In genomic region chr17:63537991-63538692, GRCh38 we compare ENCODE assay signal across 10 cellular contexts. TPM values are rescaled to one million over a fixed set of nuclear protein-coding genes. Genes with fewer than 3 reads are reported as not detected.
DNase-seq lines count a peak whose midpoint lies in the region; ATAC-seq, FAIRE-seq and TF ChIP-seq lines count a peak whose summit lies in the region.
"Had no signal": no experiment of that assay in that cellular context is flagged by ENCODE, and none has a peak within 500 bp of the region (broad histone marks: within the 10 kb centered on the region; RNA-seq: fewer than 3 reads in every experiment).

No MANE protein-coding gene starts in this region.

- BruUV-seq in HepG2 (replicated peaks; lab: Mats Ljungman, UMichigan): no TSS peak

- FAIRE-seq in HepG2 (lab: Jason Lieb, UNC): no peak

- H4K20me1 ChIP-seq in HepG2 (ENCODE audit: insufficient read depth, low read length): no peaks in the 10 kb centered on the region

- peaks cover 2% of the 10 kb centered on the region for H3K4me1 Mint-ChIP-seq in activated naive CD4-positive, alpha-beta T cell treated with anti-CD3 and anti-CD28 coated beads for 36 hours (ENCODE audit: low read depth)

- TF ChIP-seq RAD21 in HepG2 (CRISPR knock-in tag; IDR thresholded peaks at IDR 0.05): no peak

- POLR2A ChIA-PET in HepG2 (lab: Yijun Ruan, JAX): no interaction called here

- WGBS in HepG2 (ENCODE audit: low lambda C conversion rate): 36% methylated on average over 36 of the region's 62 CpGs
- WGBS in urinary bladder: 4% methylated on average over 62 of the region's 62 CpGs

- ATAC-seq in HepG2: peak; percentile 43
- ATAC-seq in GM19463 (IDR thresholded peaks at IDR 0.05; ENCODE audit: unreplicated experiment): no peak
- no peak for ATAC-seq in GM18517 (IDR thresholded peaks at IDR 0.05; ENCODE audit: unreplicated experiment)

- CTCF ChIA-PET in activated naive CD4-positive, alpha-beta T cell treated with anti-CD3 and anti-CD28 coated beads for 36 hours (lab: Charles Lee): interaction anchor here (0.5 kb wide), 1 partner anchor 83 kb away, joined by 5 read pairs; no protein-coding TSS in a partner anchor
- CTCF ChIA-PET in HepG2 (lab: Yijun Ruan, JAX; ENCODE audit: low intra/inter-chr PET ratio, low total read pairs): no interaction called here

- peak overlapping the region; percentile 26; the same call in 1 of the 2 replicates for H3K4me2 ChIP-seq in HepG2 (ENCODE audit: low read depth, low read length)

- H3K9ac ChIP-seq in HepG2 (ENCODE audit: insufficient read depth, low read depth, low read length): no peak overlapping the region

- H3K36me3 ChIP-seq in HepG2 (replicated peaks in 1 of 2; ENCODE audit: control insufficient read depth in 1 of 2, insufficient read depth in 2 of 2, low read length in 2 of 2) (no peaks in the 10 kb centered on the region), urinary bladder (ENCODE audit: insufficient read depth) (no peaks in the 10 kb centered on the region)

- no peaks in the 10 kb centered on the region for H3K9me3 Mint-ChIP-seq in activated naive CD4-positive, alpha-beta T cell treated with anti-CD3 and anti-CD28 coated beads for 36 hours

- no peak for TF ChIP-seq POLR2A in HepG2 (IDR thresholded peaks at IDR 0.05; ENCODE audit: insufficient read depth in 1 of 2, low read depth in 2 of 2, low read length in 2 of 2)

- TF ChIP-seq EP300 in HepG2 (IDR thresholded peaks at IDR 0.05; ENCODE audit: low read depth in 2 of 2, low read length in 2 of 2): no peak
- no peak for TF ChIP-seq EP300 in HepG2 (CRISPR knock-in tag; IDR thresholded peaks at IDR 0.05; ENCODE audit: borderline replicate concordance)

- in situ Hi-C loops in HepG2 (cut with HindIII; ENCODE audit: extremely low pct_ligation_motif_present, low pct_unique_long_range_greater_than_20kb): no loop called here

- peak overlapping the region; percentile 38 for H3K4me3 Mint-ChIP-seq in activated naive CD4-positive, alpha-beta T cell treated with anti-CD3 and anti-CD28 coated beads for 36 hours

- H3K27ac ChIP-seq in HepG2 (ENCODE audit: extremely low read length, insufficient read depth, low read length) (no peak overlapping the region), urinary bladder (ENCODE audit: low read depth) (no peak overlapping the region)

- intact Hi-C loops in activated naive CD4-positive, alpha-beta T cell treated with anti-CD3 and anti-CD28 coated beads for 36 hours (cut with micrococcal nuclease): no loop called here
- intact Hi-C loops in HepG2 (cut with micrococcal nuclease; ENCODE audit: unreplicated experiment): no loop called here

- H3K9me3 ChIP-seq in HepG2 (ENCODE audit: low read length): no peaks in the 10 kb centered on the region

- TF ChIP-seq CTCF in HepG2 (CRISPR knock-in tag; IDR thresholded peaks at IDR 0.05): no peak

- H3K36me3 Mint-ChIP-seq in activated naive CD4-positive, alpha-beta T cell treated with anti-CD3 and anti-CD28 coated beads for 36 hours (ENCODE audit: low read depth): no peaks in the 10 kb centered on the region

- no peaks in the 10 kb centered on the region for H3K79me2 ChIP-seq in HepG2 (ENCODE audit: insufficient read depth, low read length)

- no peak overlapping the region for H2AFZ ChIP-seq in HepG2 (ENCODE audit: low read length)

- H3K4me1 ChIP-seq in HepG2 (ENCODE audit: insufficient read depth, low read length): peaks cover 32% of the 10 kb centered on the region
- H3K4me1 ChIP-seq in urinary bladder (ENCODE audit: insufficient read depth): no peaks in the 10 kb centered on the region

- peak; percentile 19 for DNase-seq in stimulated activated CD4-positive, alpha-beta T cell treated with anti-CD3 and anti-CD28 coated beads, Interleukin-1b, Interleukin-23, amount 100 ng/mL, for 48 hours
- DNase-seq in stimulated activated CD4-positive, alpha-beta T cell treated with anti-CD3 and anti-CD28 coated beads, Interleukin-12 subunit alpha, Interleukin-12 subunit beta, amount 100 ng/mL, for 4 hours: no peak
- DNase-seq in activated naive CD4-positive, alpha-beta T cell treated with anti-CD3 and anti-CD28 coated beads for 36 hours: peak; percentile 13
- DNase-seq in HepG2 (ENCODE audit: low spot score): no peak
- DNase-seq in cerebellar nuclear complex (lab: John Stamatoyannopoulos, UW): no peak

- H3K27me3 ChIP-seq in HepG2 (ENCODE audit: control insufficient read depth in 1 of 2, insufficient read depth in 2 of 2, low read length in 2 of 2): peaks cover 21 to 70% of the 10 kb centered on the region in 2 experiments

- H3K27ac Mint-ChIP-seq in activated naive CD4-positive, alpha-beta T cell treated with anti-CD3 and anti-CD28 coated beads for 36 hours: no peak overlapping the region

- H3K4me3 ChIP-seq in HepG2 (replicated peaks in 1 of 3; ENCODE audit: insufficient read depth in 1 of 3, low read depth in 2 of 3, low read length in 3 of 3): peak overlapping the region in 1 of 3 experiments; percentile 29; a peak in 1 of 6 replicates
- peak overlapping the region; percentile 4 for H3K4me3 ChIP-seq in urinary bladder (ENCODE audit: low read depth, low read length)

- H3K27me3 Mint-ChIP-seq in activated naive CD4-positive, alpha-beta T cell treated with anti-CD3 and anti-CD28 coated beads for 36 hours (ENCODE audit: low read depth): peaks cover 27% of the 10 kb centered on the region

TF ChIP-seq in HepG2, 621 proteins besides CTCF, POLR2A, EP300 and RAD21 (continues in another document):
- peak; percentile 7; the same call in 1 of the 2 replicates for TF ChIP-seq GABPB1 (CRISPR knock-in tag; IDR thresholded peaks at IDR 0.05)
- TF ChIP-seq ARNT2 (CRISPR knock-in tag; IDR thresholded peaks at IDR 0.05; ENCODE audit: low read depth): 0 out of 2 replicates have a peak, but pooled peaks have one; percentile 47
- no peak for TF ChIP-seq ZNF24 (IDR thresholded peaks at IDR 0.05)
- no peak for TF ChIP-seq RARG (CRISPR knock-in tag; IDR thresholded peaks at IDR 0.05; ENCODE audit: low read depth)
- TF ChIP-seq BRCA1 (CRISPR knock-in tag; IDR thresholded peaks at IDR 0.05): no peak

RNA-seq across cellular contexts. Expression of gene DCAF7, which starts 12.1 kb away (rescaled TPM):
- total RNA-seq in activated naive CD4-positive, alpha-beta T cell treated with anti-CD3 and anti-CD28 coated beads for 36 hours: 100 to 1,000 TPM; 102 to 103 TPM
- total RNA-seq in HepG2 (2016; rRNA removed; fragmentation: Illumina TruSeq; extraction: Trizol): 55.2 and 77.5 TPM in 2 replicates
- total RNA-seq in HepG2 (2016; cell fraction: cytosol; rRNA removed; fragmentation: Illumina TruSeq; extraction: Trizol; ENCODE audit: low read depth): 10.3 and 11.9 TPM in 2 replicates
- 58.9 and 68.6 TPM in 2 replicates for total RNA-seq in HepG2 (2016; cell fraction: insoluble cytoplasmic fraction; rRNA removed; fragmentation: Illumina TruSeq; extraction: Trizol)
- total RNA-seq in HepG2 (2016; cell fraction: membrane; rRNA removed; fragmentation: Illumina TruSeq; extraction: Trizol): 23.2 and 25.5 TPM in 2 replicates
- total RNA-seq in HepG2 (2016; cell fraction: nucleus; rRNA removed; fragmentation: Illumina TruSeq; extraction: Trizol): 33.1 and 38.3 TPM in 2 replicates
- polyA plus RNA-seq in HepG2 (2011; rRNA removed): 73.4 and 77.0 TPM in 2 replicates
- 62.7 and 66.5 TPM in 2 replicates for polyA plus RNA-seq in HepG2 (2011; cell fraction: cytosol; rRNA removed)
- polyA plus RNA-seq in HepG2 (2011; cell fraction: nucleus; rRNA removed): 61.2 and 63.3 TPM in 2 replicates
- 84.0 and 84.1 TPM in 2 replicates for polyA plus RNA-seq in HepG2 (2012)
- 12.2 and 14.0 TPM in 2 replicates for polyA plus RNA-seq in HepG2 (2016; cell fraction: cytosol; fragmentation: Illumina TruSeq; extraction: Trizol; ENCODE audit: low read depth)
- polyA plus RNA-seq in HepG2 (2016; cell fraction: insoluble cytoplasmic fraction; fragmentation: Illumina TruSeq; extraction: Trizol; ENCODE audit: low read depth): 61.4 and 80.4 TPM in 2 replicates
- 15.8 and 16.0 TPM in 2 replicates for polyA plus RNA-seq in HepG2 (2016; cell fraction: membrane; fragmentation: Illumina TruSeq; extraction: Trizol; ENCODE audit: low read depth)
- polyA plus RNA-seq in HepG2 (2016; cell fraction: nucleus; fragmentation: Illumina TruSeq; extraction: Trizol; ENCODE audit: insufficient read depth, low read depth): 37.9 and 40.9 TPM in 2 replicates
- 107 and 220 TPM in 2 replicates for polyA minus RNA-seq in HepG2 (2011; rRNA and poly(A)+ RNA removed; ENCODE audit: low replicate concordance)
- 41.2 and 49.1 TPM in 2 replicates for polyA minus RNA-seq in HepG2 (2011; cell fraction: cytosol; rRNA and poly(A)+ RNA removed)
- polyA minus RNA-seq in HepG2 (2011; cell fraction: nucleus; rRNA and poly(A)+ RNA removed): 35.0 and 40.7 TPM in 2 replicates
- 20.9 TPM for total RNA-seq in urinary bladder
- 32.9 TPM for polyA plus RNA-seq in urinary bladder

RNA-seq across cellular contexts. Expression of gene KCNH6, which starts 15.0 kb away (rescaled TPM):
- not detected for total RNA-seq in activated naive CD4-positive, alpha-beta T cell treated with anti-CD3 and anti-CD28 coated beads for 36 hours
- total RNA-seq in HepG2 (2016; rRNA removed; fragmentation: Illumina TruSeq; extraction: Trizol) (0.08 and 0.18 TPM in 2 replicates), urinary bladder (not detected)
- not detected in 2 replicates for total RNA-seq in HepG2 (2016; cell fraction: cytosol; rRNA removed; fragmentation: Illumina TruSeq; extraction: Trizol; ENCODE audit: low read depth)
- 0.09 TPM in 1 of 2 replicates, not detected in the other for total RNA-seq in HepG2 (2016; cell fraction: insoluble cytoplasmic fraction; rRNA removed; fragmentation: Illumina TruSeq; extraction: Trizol)
- 0.09 and 0.10 TPM in 2 replicates for total RNA-seq in HepG2 (2016; cell fraction: membrane; rRNA removed; fragmentation: Illumina TruSeq; extraction: Trizol)
- total RNA-seq in HepG2 (2016; cell fraction: nucleus; rRNA removed; fragmentation: Illumina TruSeq; extraction: Trizol): 0.13 TPM in 1 of 2 replicates, not detected in the other
- polyA plus RNA-seq in HepG2 (2011; rRNA removed) (0.05 and 0.18 TPM in 2 replicates), urinary bladder (not detected)
- 0.04 and 0.06 TPM in 2 replicates for polyA plus RNA-seq in HepG2 (2011; cell fraction: cytosol; rRNA removed)
- polyA plus RNA-seq in HepG2 (2011; cell fraction: nucleus; rRNA removed): 0.19 and 0.45 TPM in 2 replicates
- polyA plus RNA-seq in HepG2 (2012): 0.15 and 0.44 TPM in 2 replicates
- polyA plus RNA-seq in HepG2 (2016; cell fraction: cytosol; fragmentation: Illumina TruSeq; extraction: Trizol; ENCODE audit: low read depth): 0.05 and 0.06 TPM in 2 replicates
- 0.05 TPM in 1 of 2 replicates, not detected in the other for polyA plus RNA-seq in HepG2 (2016; cell fraction: insoluble cytoplasmic fraction; fragmentation: Illumina TruSeq; extraction: Trizol; ENCODE audit: low read depth)
- polyA plus RNA-seq in HepG2 (2016; cell fraction: membrane; fragmentation: Illumina TruSeq; extraction: Trizol; ENCODE audit: low read depth): 0.06 and 0.10 TPM in 2 replicates
- 0.12 and 0.29 TPM in 2 replicates for polyA plus RNA-seq in HepG2 (2016; cell fraction: nucleus; fragmentation: Illumina TruSeq; extraction: Trizol; ENCODE audit: insufficient read depth, low read depth)
- 0.08 TPM in 1 of 2 replicates, not detected in the other for polyA minus RNA-seq in HepG2 (2011; rRNA and poly(A)+ RNA removed; ENCODE audit: low replicate concordance)
- polyA minus RNA-seq in HepG2 (2011; cell fraction: cytosol; rRNA and poly(A)+ RNA removed): not detected in 2 replicates
- polyA minus RNA-seq in HepG2 (2011; cell fraction: nucleus; rRNA and poly(A)+ RNA removed): 0.13 and 0.25 TPM in 2 replicates
- total RNA-seq: epithelial cell of proximal tubule, mucosa of gallbladder had no signal

Comparison
In these comparisons a context has a peak if more than half of its experiments do, and no peak if none do; other contexts are left out.
1. DNase-seq: peak in stimulated activated CD4-positive, alpha-beta T cell treated with anti-CD3 and anti-CD28 coated beads, Interleukin-1b, Interleukin-23, amount 100 ng/mL, for 48 hours (single experiment) and activated naive CD4-positive, alpha-beta T cell treated with anti-CD3 and anti-CD28 coated beads for 36 hours (single experiment); none in stimulated activated CD4-positive, alpha-beta T cell treated with anti-CD3 and anti-CD28 coated beads, Interleukin-12 subunit alpha, Interleukin-12 subunit beta, amount 100 ng/mL, for 4 hours (single experiment), HepG2 (single experiment) and cerebellar nuclear complex (0 of 2).